10 cellular contexts compared by ENCODE assay signal in genomic region chr6:109478222-109478805, GRCh38. TPM values are rescaled to one million over a fixed set of nuclear protein-coding genes. Genes with fewer than 3 reads are reported as not detected.
DNase-seq lines count a peak whose midpoint lies in the region; ATAC-seq and TF ChIP-seq lines count a peak whose summit lies in the region.
"Had no signal": no experiment of that assay in that cellular context is flagged by ENCODE, and none has a peak within 500 bp of the region (broad histone marks: within the 10 kb centered on the region; RNA-seq: fewer than 3 reads in every experiment).

No MANE protein-coding gene starts in this region.

- peaks cover 71% of the 10 kb centered on the region for H3K79me2 ChIP-seq in PC-9 (ENCODE audit: low read depth)

- peaks cover 60% of the 10 kb centered on the region for H3K4me1 Mint-ChIP-seq in activated CD4-positive, alpha-beta T cell treated with anti-CD3 and anti-CD28 coated beads, Interleukin-2, amount 10 ng/mL, durations not matched to agents 24 days and 14 days
- H3K4me1 Mint-ChIP-seq in endodermal cell, result peaks cover 39% of the 10 kb centered on the region

- H3K27me3 ChIP-seq in PC-9 (ENCODE audit: insufficient read depth, low read depth) (no peaks in the 10 kb centered on the region), endodermal cell (ENCODE audit: control insufficient read depth, insufficient read depth, low read length, poor library complexity, severe bottlenecking) (no peaks in the 10 kb centered on the region), skeletal muscle satellite cell (ENCODE audit: control insufficient read depth, insufficient read depth, low read length) (no peaks in the 10 kb centered on the region)
- H3K27me3 ChIP-seq: sigmoid colon had no signal

- H3K4me2 ChIP-seq in PC-9, result peak overlapping the region; percentile 39
- peak overlapping the region; percentile 69 for H3K4me2 ChIP-seq in skeletal muscle satellite cell (ENCODE audit: low read length)

- TF ChIP-seq CTCF in PC-9 (conservative IDR thresholded peaks at IDR 0.05), result no peak
- TF ChIP-seq CTCF in endodermal cell (conservative IDR thresholded peaks at IDR 0.05), result no peak

- no peak for ATAC-seq in GM21381 (IDR thresholded peaks at IDR 0.05; ENCODE audit: unreplicated experiment)

- WGBS in endodermal cell (ENCODE audit: insufficient coverage in 1 of 2, insufficient read length in 1 of 2), 2 experiments, result 90 to 96% methylated on average over 6 to 9 of the region's 9 CpGs

- H3K9ac ChIP-seq in endodermal cell (ENCODE audit: extremely low read depth, low read length, poor library complexity, severe bottlenecking) (no peak overlapping the region), skeletal muscle satellite cell (ENCODE audit: low read depth, low read length) (no peak overlapping the region)

- H3K9me3 ChIP-seq in PC-9 (ENCODE audit: insufficient read depth, low read depth) (no peaks in the 10 kb centered on the region), endodermal cell (ENCODE audit: control insufficient read depth, low read length) (peaks cover 14% of the 10 kb centered on the region), skeletal muscle satellite cell (replicated peaks; ENCODE audit: low read length) (no peaks in the 10 kb centered on the region)
- H3K9me3 ChIP-seq: sigmoid colon had no signal

- peak overlapping the region; percentile 97 for H3K4me3 Mint-ChIP-seq in activated CD4-positive, alpha-beta T cell treated with anti-CD3 and anti-CD28 coated beads, Interleukin-2, amount 10 ng/mL, durations not matched to agents 24 days and 14 days
- peak overlapping the region; percentile 42 for H3K4me3 Mint-ChIP-seq in endodermal cell

- H3K4me1 ChIP-seq in PC-9 (replicated peaks; ENCODE audit: insufficient read depth) (peaks cover 36% of the 10 kb centered on the region), endodermal cell (ENCODE audit: control insufficient read depth, insufficient read depth, low read length) (no peaks in the 10 kb centered on the region), skeletal muscle satellite cell (ENCODE audit: control insufficient read depth, insufficient read depth, low read length) (peaks cover 30% of the 10 kb centered on the region)

- peak overlapping the region; percentile 65 for H3K27ac Mint-ChIP-seq in activated CD4-positive, alpha-beta T cell treated with anti-CD3 and anti-CD28 coated beads, Interleukin-2, amount 10 ng/mL, durations not matched to agents 24 days and 14 days
- peak overlapping the region; percentile 92 for H3K27ac Mint-ChIP-seq in endodermal cell

- POLR2A ChIA-PET in PC-9 (lab: Charles Lee; ENCODE audit: unreplicated experiment), result no interaction called here

- H3K36me3 ChIP-seq in PC-9 (ENCODE audit: low read depth) (peaks cover 49% of the 10 kb centered on the region), endodermal cell (ENCODE audit: control insufficient read depth, insufficient read depth, low read length) (peaks cover 72% of the 10 kb centered on the region), skeletal muscle satellite cell (ENCODE audit: insufficient read depth, low read length) (peaks cover 51% of the 10 kb centered on the region)

- H3K9me2 ChIP-seq in PC-9 (ENCODE audit: insufficient read depth), result no peaks in the 10 kb centered on the region

- intact Hi-C loops in activated CD4-positive, alpha-beta T cell treated with anti-CD3 and anti-CD28 coated beads, Interleukin-2, amount 10 ng/mL, durations not matched to agents 24 days and 14 days (cut with micrococcal nuclease), result loop anchor here (5.0 kb wide), 1 partner anchor 39 kb away; no protein-coding TSS in a partner anchor
- intact Hi-C loops in PC-9 (cut with micrococcal nuclease; ENCODE audit: unreplicated experiment), result no loop called here

- no peak overlapping the region for H3K4me3 ChIP-seq in PC-9
- H3K4me3 ChIP-seq in endodermal cell (ENCODE audit: low read length), result peak overlapping the region; percentile 58
- H3K4me3 ChIP-seq in skeletal muscle satellite cell (ENCODE audit: low read length), result no peak overlapping the region

- peaks cover 75% of the 10 kb centered on the region for H3K36me3 Mint-ChIP-seq in activated CD4-positive, alpha-beta T cell treated with anti-CD3 and anti-CD28 coated beads, Interleukin-2, amount 10 ng/mL, durations not matched to agents 24 days and 14 days (ENCODE audit: low read depth)
- peaks cover 55% of the 10 kb centered on the region for H3K36me3 Mint-ChIP-seq in endodermal cell (ENCODE audit: low read depth)

- BruUV-seq in PC-9 (replicated peaks; lab: Mats Ljungman, UMichigan), result no TSS peak

- H3K27ac ChIP-seq in PC-9 (no peak overlapping the region), endodermal cell (ENCODE audit: low read depth, low read length) (no peak overlapping the region)
- H3K27ac ChIP-seq: sigmoid colon had no signal

- no peak overlapping the region for H2AFZ ChIP-seq in PC-9

- no peaks in the 10 kb centered on the region for H3K9me3 Mint-ChIP-seq in activated CD4-positive, alpha-beta T cell treated with anti-CD3 and anti-CD28 coated beads, Interleukin-2, amount 10 ng/mL, durations not matched to agents 24 days and 14 days
- no peaks in the 10 kb centered on the region for H3K9me3 Mint-ChIP-seq in endodermal cell

- CTCF ChIA-PET in PC-9 (lab: Charles Lee), result no interaction called here

- H3F3A ChIP-seq in PC-9 (ENCODE audit: insufficient read depth, low read depth), result no peaks in the 10 kb centered on the region

- DNase-seq in activated CD4-positive, alpha-beta T cell treated with anti-CD3 and anti-CD28 coated beads, Interleukin-2, amount 10 ng/mL, durations not matched to agents 24 days and 14 days, result no peak
- DNase-seq in activated CD4-positive, alpha-beta T cell treated with anti-CD3 and anti-CD28 coated beads for 4 hours, result no peak
- no peak for DNase-seq in PC-9
- DNase-seq in endodermal cell, result no peak
- no peak for DNase-seq in H4 (ENCODE audit: low spot score)
- no peak for DNase-seq in NCI-H1105 (lab: John Stamatoyannopoulos, UW)
- DNase-seq: SHP77 treated with DMSO at 0.1 percent for 48 hours, sigmoid colon had no signal

- peaks cover 23% of the 10 kb centered on the region for H4K20me1 ChIP-seq in PC-9 (ENCODE audit: insufficient read depth)

- no peaks in the 10 kb centered on the region for H3K27me3 Mint-ChIP-seq in activated CD4-positive, alpha-beta T cell treated with anti-CD3 and anti-CD28 coated beads, Interleukin-2, amount 10 ng/mL, durations not matched to agents 24 days and 14 days
- no peaks in the 10 kb centered on the region for H3K27me3 Mint-ChIP-seq in endodermal cell (ENCODE audit: insufficient read depth)

RNA-seq across cellular contexts. Expression of gene ZBTB24, which starts 4.7 kb away (rescaled TPM):
- total RNA-seq in activated CD4-positive, alpha-beta T cell treated with anti-CD3 and anti-CD28 coated beads, Interleukin-2, amount 10 ng/mL, durations not matched to agents 24 days and 14 days, result 18.9 and 19.6 TPM in 2 replicates
- 5.4 and 7.2 TPM in 2 replicates for total RNA-seq in PC-9 (2021)
- total RNA-seq in endodermal cell, result 1 to 10 TPM; 9.2 to 9.8 TPM
- polyA plus RNA-seq in endodermal cell (2013, experiment 1 of 2), result 8.4 TPM
- polyA plus RNA-seq in endodermal cell (2013, experiment 2 of 2), result 7.1 TPM
- 7.4 TPM in 2 replicates for total RNA-seq in skeletal muscle satellite cell (2012; rRNA removed)
- 5.2 and 6.1 TPM in 2 replicates for total RNA-seq in H4 (2014; rRNA removed; shearing (Covaris generic))

RNA-seq across cellular contexts. Expression of gene MICAL1, which starts 22.7 kb away (rescaled TPM):
- 41.4 and 42.5 TPM in 2 replicates for total RNA-seq in activated CD4-positive, alpha-beta T cell treated with anti-CD3 and anti-CD28 coated beads, Interleukin-2, amount 10 ng/mL, durations not matched to agents 24 days and 14 days
- 10.8 and 17.7 TPM in 2 replicates for total RNA-seq in PC-9 (2021)
- 10 to 100 TPM; 10.4 to 22.8 TPM for total RNA-seq in endodermal cell
- 83.8 TPM for polyA plus RNA-seq in endodermal cell (2013, experiment 1 of 2)
- polyA plus RNA-seq in endodermal cell (2013, experiment 2 of 2), result 66.8 TPM
- total RNA-seq in skeletal muscle satellite cell (2012; rRNA removed), result 64.2 and 69.5 TPM in 2 replicates
- total RNA-seq in H4 (2014; rRNA removed; shearing (Covaris generic)), result 3.5 and 5.8 TPM in 2 replicates

RNA-seq across cellular contexts. Expression of gene SMPD2, which starts 37.8 kb away (rescaled TPM):
- 18.2 and 20.5 TPM in 2 replicates for total RNA-seq in activated CD4-positive, alpha-beta T cell treated with anti-CD3 and anti-CD28 coated beads, Interleukin-2, amount 10 ng/mL, durations not matched to agents 24 days and 14 days
- total RNA-seq in PC-9 (2021) (8.2 and 10.3 TPM in 2 replicates), endodermal cell (10 to 100 TPM; 11.1 to 12.0 TPM)
- polyA plus RNA-seq in endodermal cell (2013, experiment 1 of 2), result 9.3 TPM
- 6.9 TPM for polyA plus RNA-seq in endodermal cell (2013, experiment 2 of 2)
- 14.2 and 15.3 TPM in 2 replicates for total RNA-seq in skeletal muscle satellite cell (2012; rRNA removed)
- 11.2 and 12.9 TPM in 2 replicates for total RNA-seq in H4 (2014; rRNA removed; shearing (Covaris generic))

RNA-seq across cellular contexts. Expression of gene PPIL6, which starts 37.9 kb away (rescaled TPM):
- not detected in 2 replicates for total RNA-seq in activated CD4-positive, alpha-beta T cell treated with anti-CD3 and anti-CD28 coated beads, Interleukin-2, amount 10 ng/mL, durations not matched to agents 24 days and 14 days
- total RNA-seq in PC-9 (2021), result 13.0 and 15.5 TPM in 2 replicates
- total RNA-seq in endodermal cell, result 1 to 10 TPM; 2.2 to 2.9 TPM
- 3.6 TPM for polyA plus RNA-seq in endodermal cell (2013, experiment 1 of 2)
- 5.3 TPM for polyA plus RNA-seq in endodermal cell (2013, experiment 2 of 2)
- 1.3 and 2.5 TPM in 2 replicates for total RNA-seq in skeletal muscle satellite cell (2012; rRNA removed)
- 1.0 TPM in 1 of 2 replicates, not detected in the other for total RNA-seq in H4 (2014; rRNA removed; shearing (Covaris generic))
